ENCODE assay signal across 1 cellular context in genomic region chr16:30533146-30533522, GRCh38.
A peak's percentile ranks its signal among the peaks of the same experiment; 100 is the strongest.
TF ChIP-seq lines count a peak whose summit lies in the region.

No MANE protein-coding gene starts in this region.

TF ChIP-seq in HepG2, 621 proteins besides CTCF, POLR2A, EP300 and RAD21 (continued from another document):
- no peak for TF ChIP-seq NONO (IDR thresholded peaks at IDR 0.05)
- 0 out of 2 replicates have a peak, but pooled peaks have one; percentile 31 for TF ChIP-seq NONO (CRISPR knock-in tag; conservative IDR thresholded peaks at IDR 0.05)
- no peak for TF ChIP-seq CSRNP2 (CRISPR knock-in tag; conservative IDR thresholded peaks at IDR 0.05; ENCODE audit: low read depth)
- 0 out of 2 replicates have a peak, but pooled peaks have one; percentile 78 for TF ChIP-seq ZBTB42 (CRISPR knock-in tag; IDR thresholded peaks at IDR 0.05)
- 0 out of 2 replicates have a peak, but pooled peaks have one; percentile 24 for TF ChIP-seq PRDM15 (CRISPR knock-in tag; IDR thresholded peaks at IDR 0.05)
- TF ChIP-seq SALL2 (CRISPR knock-in tag; IDR thresholded peaks at IDR 0.05) = no peak
- no peak for TF ChIP-seq CBX1 (IDR thresholded peaks at IDR 0.05; ENCODE audit: low read depth)
- no peak for TF ChIP-seq ATF5 (CRISPR knock-in tag; IDR thresholded peaks at IDR 0.05; ENCODE audit: low read depth)
- TF ChIP-seq RBM39 (IDR thresholded peaks at IDR 0.05; ENCODE audit: low read depth, low read length, poor library complexity, severe bottlenecking) = peak; percentile 18
- no peak for TF ChIP-seq ZFP36L1 (CRISPR knock-in tag; IDR thresholded peaks at IDR 0.05)
- no peak for TF ChIP-seq KLF12 (CRISPR knock-in tag; IDR thresholded peaks at IDR 0.05; ENCODE audit: borderline replicate concordance)
- no peak for TF ChIP-seq MED13 (CRISPR knock-in tag; IDR thresholded peaks at IDR 0.05)
- no peak for TF ChIP-seq ZBTB46 (CRISPR knock-in tag; IDR thresholded peaks at IDR 0.05; ENCODE audit: borderline replicate concordance)
- peak; percentile 77; the same call in 1 of the 2 replicates for TF ChIP-seq ZNF281 (CRISPR knock-in tag; IDR thresholded peaks at IDR 0.05; ENCODE audit: borderline replicate concordance)
- no peak for TF ChIP-seq ZNF275 (CRISPR knock-in tag; IDR thresholded peaks at IDR 0.05; ENCODE audit: borderline replicate concordance)
- no peak for TF ChIP-seq NR2F6 (IDR thresholded peaks at IDR 0.05)
- TF ChIP-seq NR2F6 (CRISPR knock-in tag; IDR thresholded peaks at IDR 0.05) = no peak
- TF ChIP-seq GTF2F1 (IDR thresholded peaks at IDR 0.05; ENCODE audit: low read length) = no peak
- TF ChIP-seq DBP (CRISPR knock-in tag; IDR thresholded peaks at IDR 0.05; ENCODE audit: not compliant biosample characterization) = no peak
- TF ChIP-seq ZBTB39 (CRISPR knock-in tag; IDR thresholded peaks at IDR 0.05) = 0 out of 2 replicates have a peak, but pooled peaks have one; percentile 17
- no peak for TF ChIP-seq SOX13 (IDR thresholded peaks at IDR 0.05)
- no peak for TF ChIP-seq SOX13 (CRISPR knock-in tag; conservative IDR thresholded peaks at IDR 0.05 in 1 of 2, IDR thresholded peaks at IDR 0.05 in 1 of 2)
- TF ChIP-seq KLF16 (CRISPR knock-in tag; IDR thresholded peaks at IDR 0.05) = no peak
- no peak for TF ChIP-seq ZNF30 (CRISPR knock-in tag; IDR thresholded peaks at IDR 0.05)
- no peak for TF ChIP-seq YEATS2 (CRISPR knock-in tag; IDR thresholded peaks at IDR 0.05; ENCODE audit: borderline replicate concordance)
- TF ChIP-seq ZSCAN29 (CRISPR knock-in tag; conservative IDR thresholded peaks at IDR 0.05) = no peak
- no peak for TF ChIP-seq ZNF660 (CRISPR knock-in tag; IDR thresholded peaks at IDR 0.05; ENCODE audit: borderline replicate concordance, low read depth)
- 0 out of 2 replicates have a peak, but pooled peaks have one; percentile 33 for TF ChIP-seq MTERF4 (CRISPR knock-in tag; IDR thresholded peaks at IDR 0.05)
TF ChIP-seq in HepG2: peak in this region for 16.
